Comparison of ENCODE assay signal across 16 cellular contexts in the genomic region with DNA sequence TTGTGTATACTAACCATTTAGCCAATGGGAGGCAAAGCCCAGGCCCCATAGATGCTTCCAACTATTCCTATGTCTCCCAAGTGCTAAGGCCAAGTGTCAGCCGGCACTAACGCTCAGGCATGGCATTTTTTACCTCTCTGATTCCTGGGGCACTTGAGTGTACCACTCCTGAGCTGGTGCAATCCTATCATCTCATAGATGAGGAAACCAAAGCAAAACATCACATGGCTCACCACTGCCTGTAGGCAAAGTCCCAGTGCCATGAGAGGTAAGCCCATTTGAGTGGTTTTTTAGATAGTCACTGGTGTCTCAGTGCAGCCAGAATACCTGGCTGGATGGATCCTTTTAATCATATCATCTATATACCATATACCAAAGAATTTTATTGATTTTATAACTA. TPM values are rescaled to one million over a fixed set of nuclear protein-coding genes. Genes with fewer than 3 reads are reported as not detected.
"Had no signal": no experiment of that assay in that cellular context is flagged by ENCODE, and none has a peak within 500 bp of the region (broad histone marks: within the 10 kb centered on the region; RNA-seq: fewer than 3 reads in every experiment).

No MANE protein-coding gene starts in this region.

- DNase-seq: activated CD4-positive, alpha-beta T cell treated with anti-CD3 and anti-CD28 coated beads, Interleukin-2, amount 10 ng/mL, durations not matched to agents 24 days and 14 days; activated T-cell treated with anti-CD3 and anti-CD28 coated beads for 4 hours; hypothalamus; naive B cell; right cardiac atrium; spleen; stimulated activated CD4-positive, alpha-beta T cell treated with anti-CD3 and anti-CD28 coated beads, Interleukin-1b, Interleukin-23, amount 100 ng/mL, for 48 hours; stimulated activated naive CD4-positive, alpha-beta T cell; substantia nigra; T-helper 17 cell had no signal

- H3K36me3 Mint-ChIP-seq: activated naive CD4-positive, alpha-beta T cell treated with anti-CD3 and anti-CD28 coated beads, Interleukin-2, amount 50 U/mL, for 24 hours; naive B cell had no signal

- H3K4me3 Mint-ChIP-seq: activated CD4-positive, alpha-beta T cell treated with anti-CD3 and anti-CD28 coated beads, Interleukin-2, amount 10 ng/mL, durations not matched to agents 24 days and 14 days; activated naive CD4-positive, alpha-beta T cell treated with anti-CD3 and anti-CD28 coated beads, Interleukin-2, amount 50 U/mL, for 24 hours; naive B cell; T-helper 17 cell; WTC11 had no signal

- H3K27me3 ChIP-seq: cardiac muscle cell had no signal

- H3K36me3 ChIP-seq: cardiac muscle cell, spleen had no signal

- H3K27ac Mint-ChIP-seq: activated CD4-positive, alpha-beta T cell treated with anti-CD3 and anti-CD28 coated beads, Interleukin-2, amount 10 ng/mL, durations not matched to agents 24 days and 14 days; activated naive CD4-positive, alpha-beta T cell treated with anti-CD3 and anti-CD28 coated beads, Interleukin-2, amount 50 U/mL, for 24 hours; activated T-helper 2 cell treated with anti-CD3 and anti-CD28 coated beads, Interferon-gamma antibody, Interleukin-2, Interleukin-4, amounts not matched to agents 10 μg/mL and 5 μg/mL and 100 μg/mL, durations not matched to agents 14 hours and 24 hours and 36 hours; naive B cell; T-helper 17 cell; WTC11 had no signal

- FAIRE-seq: colon had no signal

- ATAC-seq: right cardiac atrium, T-helper 17 cell, WTC11 had no signal

- H3K9me3 Mint-ChIP-seq: activated CD4-positive, alpha-beta T cell treated with anti-CD3 and anti-CD28 coated beads, Interleukin-2, amount 10 ng/mL, durations not matched to agents 24 days and 14 days; activated naive CD4-positive, alpha-beta T cell treated with anti-CD3 and anti-CD28 coated beads, Interleukin-2, amount 50 U/mL, for 24 hours; activated T-helper 2 cell treated with anti-CD3 and anti-CD28 coated beads, Interferon-gamma antibody, Interleukin-2, Interleukin-4, amounts not matched to agents 10 μg/mL and 5 μg/mL and 100 μg/mL, durations not matched to agents 14 hours and 24 hours and 36 hours; naive B cell had no signal

- H3K27ac ChIP-seq: cardiac muscle cell, spleen had no signal

- H3K4me3 ChIP-seq: cardiac muscle cell, spleen had no signal

- H3K9me3 ChIP-seq: spleen had no signal

RNA-seq across cellular contexts. Expression of gene CCN1, which starts 8.0 kb away (rescaled TPM):
- total RNA-seq: activated CD8-positive, alpha-beta memory T cell treated with anti-CD3 and anti-CD28 coated beads for 36 hours; T-helper 17 cell had no signal
